ENCODE assay signal across 8 cellular contexts in genomic region chr16:11497329-11497805, GRCh38.
DNase-seq lines count a peak whose midpoint lies in the region; ATAC-seq and TF ChIP-seq lines count a peak whose summit lies in the region.

No MANE protein-coding gene starts in this region.

- H3K4me3 ChIP-seq in brain microvascular endothelial cell (ENCODE audit: low read depth, low read length) = no peak overlapping the region
- no peak overlapping the region for H3K4me3 ChIP-seq in gastrocnemius medialis

- TF ChIP-seq POLR2A in gastrocnemius medialis (IDR thresholded peaks at IDR 0.05) = peak in 1 of 2 donors; percentile 36

- H3K27me3 ChIP-seq in brain microvascular endothelial cell (replicated peaks) (no peaks in the 10 kb centered on the region), gastrocnemius medialis (no peaks in the 10 kb centered on the region)

- intact Hi-C loops in gastrocnemius medialis (cut with DNase I; ENCODE audit: low total_unique reads) = loop anchor here (1.0 to 10.0 kb wide), 7 partner anchors 143 to 555 kb away; partner anchors contain the start of genes CLEC16A, DEXI, SNN and TXNDC11

- H3K27ac ChIP-seq in brain microvascular endothelial cell (peak overlapping the region; percentile 77), gastrocnemius medialis (peak overlapping the region; percentile 84 to 96 (median 92))

- no peaks in the 10 kb centered on the region for H3K9me3 ChIP-seq in gastrocnemius medialis

- TF ChIP-seq CTCF in brain microvascular endothelial cell (IDR thresholded peaks at IDR 0.05; ENCODE audit: low read depth, low read length, missing control alignments) (peak; percentile 29), gastrocnemius medialis (IDR thresholded peaks at IDR 0.05 in 4 of 5, conservative IDR thresholded peaks at IDR 0.05 in 1 of 5) (peak in 2 of 5 experiments; percentile 20 to 35)

- peak; percentile 63 to 73 for ATAC-seq in gastrocnemius medialis
- no peak for ATAC-seq in HG03045 (IDR thresholded peaks at IDR 0.05; ENCODE audit: unreplicated experiment)

- peaks cover 33 to 34% of the 10 kb centered on the region in 2 donors for H3K4me1 ChIP-seq in gastrocnemius medialis

- in situ Hi-C loops in brain microvascular endothelial cell (cut with HindIII; ENCODE audit: low pct_ligation_motif_present, low sequenced_read_pairs) = no loop called here
- in situ Hi-C loops in gastrocnemius medialis (cut with MboI; ENCODE audit: low sequenced_read_pairs in 4 of 4) = no loop called here

- DNase-seq in C1 segment of cervical spinal cord (lab: John Stamatoyannopoulos, UW) (peak; percentile 29 to 97 (median 88)), HK-2 (ENCODE audit: unreplicated experiment) (peak; percentile 76), NCI-H82 (lab: John Stamatoyannopoulos, UW) (peak; percentile 18), brain microvascular endothelial cell (peak; percentile 58), iPS-NIHi11 (ENCODE audit: low spot score) (peak; percentile 74), gastrocnemius medialis (peak; percentile 94 to 99)
- no peak for DNase-seq in stimulated activated naive CD4-positive, alpha-beta T cell (lab: John Stamatoyannopoulos, UW)

- H3K36me3 ChIP-seq in brain microvascular endothelial cell (replicated peaks) = no peaks in the 10 kb centered on the region
- no peaks in the 10 kb centered on the region for H3K36me3 ChIP-seq in gastrocnemius medialis

Comparison
In these comparisons a context has a peak if more than half of its experiments do, and no peak if none do; other contexts are left out.
1. DNase-seq: peak in C1 segment of cervical spinal cord (14 of 14), HK-2 (single experiment), NCI-H82 (single experiment), brain microvascular endothelial cell (single experiment), iPS-NIHi11 (single experiment) and gastrocnemius medialis (2 of 2); none in stimulated activated naive CD4-positive, alpha-beta T cell (0 of 6).